Comparison of ENCODE assay signal across 8 cellular contexts in genomic region chr12:68609955-68610434, GRCh38. TPM values are rescaled to one million over a fixed set of nuclear protein-coding genes. Genes with fewer than 3 reads are reported as not detected.
DNase-seq lines count a peak whose midpoint lies in the region; ATAC-seq and TF ChIP-seq lines count a peak whose summit lies in the region.

No MANE protein-coding gene starts in this region.

- H3K9me3 ChIP-seq in mammary epithelial cell (replicated peaks; ENCODE audit: insufficient read depth, low read length): no peaks in the 10 kb centered on the region
- no peaks in the 10 kb centered on the region for H3K9me3 ChIP-seq in upper lobe of right lung

- no peaks in the 10 kb centered on the region for H3K27me3 ChIP-seq in mammary epithelial cell (ENCODE audit: insufficient read depth, low read length)
- H3K27me3 ChIP-seq in upper lobe of right lung: no peaks in the 10 kb centered on the region

- CTCF ChIA-PET in mammary epithelial cell (lab: Charles Lee; ENCODE audit: low non-redundant PET): no interaction called here

- TF ChIP-seq CTCF in mammary epithelial cell (conservative IDR thresholded peaks at IDR 0.05 in 1 of 2, IDR thresholded peaks at IDR 0.05 in 1 of 2; ENCODE audit: extremely low read depth in 1 of 2, insufficient read depth in 1 of 2, low read depth in 1 of 2, low read length in 2 of 2) (no peak), lower leg skin (IDR thresholded peaks at IDR 0.05) (no peak), upper lobe of right lung (IDR thresholded peaks at IDR 0.05) (no peak)

- ATAC-seq in upper lobe of right lung (no peak), HG02763 (IDR thresholded peaks at IDR 0.05; ENCODE audit: unreplicated experiment) (no peak), GM21515 (IDR thresholded peaks at IDR 0.05; ENCODE audit: unreplicated experiment) (no peak)

- WGBS in mammary epithelial cell (ENCODE audit: low coverage, missing lambda C conversion rate): 2% methylated on average over 13 of the region's 13 CpGs
- WGBS in lower leg skin, 2 donors: 2 to 3% methylated on average over 13 of the region's 13 CpGs

- H3K4me1 ChIP-seq in mammary epithelial cell (ENCODE audit: insufficient read depth, low read length): peaks cover 33% of the 10 kb centered on the region
- peaks cover 31% of the 10 kb centered on the region for H3K4me1 ChIP-seq in upper lobe of right lung

- peaks cover 8% of the 10 kb centered on the region for H4K20me1 ChIP-seq in mammary epithelial cell (ENCODE audit: insufficient read depth, low read length)

- H3K36me3 ChIP-seq in mammary epithelial cell (ENCODE audit: insufficient read depth, low read length) (peaks cover 4% of the 10 kb centered on the region), upper lobe of right lung (no peaks in the 10 kb centered on the region)

- DNase-seq in GF-D8 (lab: John Stamatoyannopoulos, UW) (peak; percentile 18), NCI-H2227 treated with DMSO at 0.1 percent for 48 hours (lab: John Stamatoyannopoulos, UW) (peak; percentile 61), mammary epithelial cell (peak; percentile 31), lower leg skin (ENCODE audit: low spot score in 2 of 2) (no peak), upper lobe of right lung (no peak), pons (ENCODE audit: low spot score) (no peak)

- TSS peak; percentile 58 for BruUV-seq in mammary epithelial cell (replicated peaks; lab: Mats Ljungman, UMichigan)

- dilution Hi-C loops in mammary epithelial cell (cut with HindIII; ENCODE audit: low sequenced_read_pairs): no loop called here

- TF ChIP-seq POLR2A in lower leg skin (IDR thresholded peaks at IDR 0.05): no peak

- in situ Hi-C loops in mammary epithelial cell (cut with MboI; ENCODE audit: low sequenced_read_pairs in 2 of 2): loop anchor here in 1 of 2 donors (25.0 kb wide), 1 partner anchor 248 kb away; no protein-coding TSS in a partner anchor

- H3K79me2 ChIP-seq in mammary epithelial cell (ENCODE audit: insufficient read depth, low read length): peaks cover 43% of the 10 kb centered on the region

- H2AFZ ChIP-seq in mammary epithelial cell (ENCODE audit: low read depth, low read length): peak overlapping the region; percentile 100

- peak overlapping the region; percentile 86 for H3K4me2 ChIP-seq in mammary epithelial cell (ENCODE audit: insufficient read depth, low read depth, low read length)

- peak overlapping the region; percentile 73 for H3K9ac ChIP-seq in mammary epithelial cell (ENCODE audit: insufficient read depth, low read length)

- H3K4me3 ChIP-seq in mammary epithelial cell (replicated peaks in 1 of 3; ENCODE audit: insufficient read depth in 1 of 3, low read depth in 2 of 3, low read length in 3 of 3) (peak overlapping the region; percentile 57 to 76 (median 67)), lower leg skin (ENCODE audit: low read depth, poor library complexity, severe bottlenecking) (peak overlapping the region; percentile 47), upper lobe of right lung (peak overlapping the region; percentile 87)

- intact Hi-C loops in mammary epithelial cell (cut with micrococcal nuclease): loop anchor here (1.0 to 2.0 kb wide), 3 partner anchors 53 to 251 kb away; partner anchors contain the start of gene NUP107
- intact Hi-C loops in lower leg skin (cut with DNase I; ENCODE audit: low total_unique reads): no loop called here
- intact Hi-C loops in upper lobe of right lung (cut with DNase I): no loop called here

- peak overlapping the region; percentile 72 for H3K27ac ChIP-seq in mammary epithelial cell (ENCODE audit: insufficient read depth, low read depth, low read length)
- H3K27ac ChIP-seq in upper lobe of right lung: peak overlapping the region; percentile 96

RNA-seq across cellular contexts. Expression of gene RAP1B, which starts 0.7 kb away (rescaled TPM):
- total RNA-seq in mammary epithelial cell (100 to 1,000 TPM; 140 to 188 TPM), lower leg skin (100 to 1,000 TPM in 3 of 4 donors, 10 to 100 TPM in 1; 96.1 to 183 (median 123) TPM), upper lobe of right lung (158 TPM)
- polyA plus RNA-seq in mammary epithelial cell: 175 TPM
- 53.9 TPM for polyA minus RNA-seq in mammary epithelial cell

Comparison
In these comparisons a context has a peak if more than half of its experiments do, and no peak if none do; other contexts are left out.
1. DNase-seq: peak in GF-D8 (single experiment), NCI-H2227 treated with DMSO at 0.1 percent for 48 hours (single experiment) and mammary epithelial cell (single experiment); none in lower leg skin (0 of 2), upper lobe of right lung (single experiment) and pons (single experiment).
2. Peak in every context shown above with its lines, with median percentiles within 50 percentile points of each other: H3K4me3 ChIP-seq.